ENCODE assay signal across 17 cellular contexts in genomic region chr9:88420227-88420626, GRCh38.
"Had no signal": no experiment of that assay in that cellular context is flagged by ENCODE, and none has a peak within 500 bp of the region (broad histone marks: within the 10 kb centered on the region; RNA-seq: fewer than 3 reads in every experiment).

No MANE protein-coding gene starts in this region.

- ATAC-seq: left cardiac atrium; lower lobe of right lung; stimulated activated naive CD8-positive, alpha-beta T cell treated with anti-CD3 and anti-CD28 coated beads, Interleukin-15, Interleukin-2, amounts not matched to agents 100 U/mL and 50 U/mL, for 24 hours had no signal

- DNase-seq: activated CD4-positive, alpha-beta T cell treated with anti-CD3 and anti-CD28 coated beads for 1 hour; activated CD4-positive, alpha-beta T cell treated with anti-CD3 and anti-CD28 coated beads, Interleukin-2, amount 50 U/mL, for 4 hours; activated gamma-delta T cell treated with Interleukin-2 at 50 U/mL for 16 hours; activated T-cell treated with anti-CD3 and anti-CD28 coated beads for 4 hours; dorsolateral prefrontal cortex; erythroblast; left cardiac atrium; lower lobe of right lung; retina; stimulated activated CD4-positive, alpha-beta T cell treated with anti-CD3 and anti-CD28 coated beads, Interleukin-2, amount 100 ng/mL, for 24 hours; stimulated activated naive CD8-positive, alpha-beta T cell treated with anti-CD3 and anti-CD28 coated beads, Interleukin-15, Interleukin-2, amounts not matched to agents 100 U/mL and 50 U/mL, for 24 hours; substantia nigra; T1000 had no signal

- H3K27me3 Mint-ChIP-seq: activated naive CD8-positive, alpha-beta T cell had no signal

- H3K4me3 Mint-ChIP-seq: activated naive CD8-positive, alpha-beta T cell; activated T-helper 1 cell treated with anti-CD3 and anti-CD28 coated beads, Interleukin-12 subunit alpha, Interleukin-12 subunit beta, Interleukin-2, Interleukin-4 antibody, amounts not matched to agents 30 ng/mL and 10 ng/mL and 1 ng/mL, durations not matched to agents 14 hours and 24 hours and 36 hours had no signal

- H3K4me3 ChIP-seq: cardiac muscle cell, dorsolateral prefrontal cortex, lower lobe of right lung, tibial nerve had no signal

- H3K27ac Mint-ChIP-seq: activated naive CD8-positive, alpha-beta T cell; activated T-helper 1 cell treated with anti-CD3 and anti-CD28 coated beads, Interleukin-12 subunit alpha, Interleukin-12 subunit beta, Interleukin-2, Interleukin-4 antibody, amounts not matched to agents 30 ng/mL and 10 ng/mL and 1 ng/mL, durations not matched to agents 14 hours and 24 hours and 36 hours had no signal

- H3K27me3 ChIP-seq: cardiac muscle cell, dorsolateral prefrontal cortex, tibial nerve had no signal

- H3K27ac ChIP-seq: cardiac muscle cell, lower lobe of right lung, tibial nerve had no signal

- H3K4me1 ChIP-seq: tibial nerve had no signal
